ENCODE assay signal across 19 cellular contexts in genomic region chr17:50257574-50258224, GRCh38. TPM values are rescaled to one million over a fixed set of nuclear protein-coding genes. Genes with fewer than 3 reads are reported as not detected.
DNase-seq lines count a peak whose midpoint lies in the region; ATAC-seq and TF ChIP-seq lines count a peak whose summit lies in the region.
"Had no signal": no experiment of that assay in that cellular context is flagged by ENCODE, and none has a peak within 500 bp of the region (broad histone marks: within the 10 kb centered on the region; RNA-seq: fewer than 3 reads in every experiment).

No MANE protein-coding gene starts in this region.

- POLR2A ChIA-PET in HEK293T (lab: Yijun Ruan, JAX): no interaction called here
- POLR2A ChIA-PET in naive thymus-derived CD4-positive, alpha-beta T cell (lab: Charles Lee): no interaction called here

- no peak overlapping the region for H3K9ac ChIP-seq in endodermal cell (ENCODE audit: extremely low read depth, low read length, poor library complexity, severe bottlenecking)

- intact Hi-C loops in mucosa of descending colon (cut with DNase I, micrococcal nuclease): no loop called here
- intact Hi-C loops in tibial artery (cut with DNase I; ENCODE audit: low total_unique reads): no loop called here
- intact Hi-C loops in naive thymus-derived CD4-positive, alpha-beta T cell (cut with micrococcal nuclease): no loop called here

- H3K36me3 Mint-ChIP-seq in endodermal cell (ENCODE audit: low read depth): no peaks in the 10 kb centered on the region
- no peaks in the 10 kb centered on the region for H3K36me3 Mint-ChIP-seq in naive thymus-derived CD4-positive, alpha-beta T cell

- no peaks in the 10 kb centered on the region for H3K27me3 ChIP-seq in endodermal cell (ENCODE audit: control insufficient read depth, insufficient read depth, low read length, poor library complexity, severe bottlenecking)
- H3K27me3 ChIP-seq in tibial artery: no peaks in the 10 kb centered on the region
- H3K27me3 ChIP-seq in naive thymus-derived CD4-positive, alpha-beta T cell (ENCODE audit: control insufficient read depth in 2 of 2, insufficient read depth in 2 of 2, low read length in 2 of 2): no peaks in the 10 kb centered on the region
- H3K27me3 ChIP-seq: esophagus muscularis mucosa had no signal

- H3K4me3 Mint-ChIP-seq in endodermal cell: no peak overlapping the region
- no peak overlapping the region for H3K4me3 Mint-ChIP-seq in naive thymus-derived CD4-positive, alpha-beta T cell
- H3K4me3 Mint-ChIP-seq: activated T-helper 1 cell treated with anti-CD3 and anti-CD28 coated beads, Interleukin-12 subunit alpha, Interleukin-12 subunit beta, Interleukin-2, Interleukin-4 antibody, amounts not matched to agents 30 ng/mL and 10 ng/mL and 1 ng/mL, durations not matched to agents 14 hours and 24 hours and 36 hours had no signal

- peak; percentile 6 for DNase-seq in HEK293T (ENCODE audit: extremely low spot score)
- DNase-seq in endodermal cell: peak; percentile 62
- no peak for DNase-seq in mucosa of descending colon
- peak; percentile 42 to 65 for DNase-seq in tibial artery
- no peak for DNase-seq in naive thymus-derived CD4-positive, alpha-beta T cell
- DNase-seq in T1000 (lab: John Stamatoyannopoulos, UW): no peak
- DNase-seq: activated CD4-positive, alpha-beta T cell treated with anti-CD3 and anti-CD28 coated beads, Interleukin-2, amount 50 U/mL, for 48 hours; anterior cingulate cortex; C1 segment of cervical spinal cord; dermis blood vessel endothelial cell; DMS53; hypothalamus; NCI-H1092 treated with DMSO at 0.1 percent for 48 hours; SHP77 treated with DMSO at 0.1 percent for 48 hours; stimulated activated naive CD4-positive, alpha-beta T cell treated with Interleukin-2 at 50 U/mL for 16 hours; T-helper 9 cell had no signal

- TF ChIP-seq CTCF in endodermal cell (conservative IDR thresholded peaks at IDR 0.05) (no peak), mucosa of descending colon (IDR thresholded peaks at IDR 0.05) (no peak), tibial artery (IDR thresholded peaks at IDR 0.05) (no peak)

- CTCF ChIA-PET in HEK293T (lab: Yijun Ruan, JAX): interaction anchor here (1.0 kb wide), 1 partner anchor 14 kb away, joined by 3 read pairs; no protein-coding TSS in a partner anchor
- CTCF ChIA-PET in naive thymus-derived CD4-positive, alpha-beta T cell (lab: Charles Lee): no interaction called here

- H3K9me3 Mint-ChIP-seq in endodermal cell: no peaks in the 10 kb centered on the region
- no peaks in the 10 kb centered on the region for H3K9me3 Mint-ChIP-seq in naive thymus-derived CD4-positive, alpha-beta T cell
- H3K9me3 Mint-ChIP-seq: activated T-helper 1 cell treated with anti-CD3 and anti-CD28 coated beads, Interleukin-12 subunit alpha, Interleukin-12 subunit beta, Interleukin-2, Interleukin-4 antibody, amounts not matched to agents 30 ng/mL and 10 ng/mL and 1 ng/mL, durations not matched to agents 14 hours and 24 hours and 36 hours had no signal

- ATAC-seq in mucosa of descending colon (peak; percentile 22), GM19455 (IDR thresholded peaks at IDR 0.05; ENCODE audit: unreplicated experiment) (no peak)
- ATAC-seq in naive thymus-derived CD4-positive, alpha-beta T cell: no peak

- H3K4me3 ChIP-seq in endodermal cell (ENCODE audit: low read length): no peak overlapping the region
- H3K4me3 ChIP-seq in mucosa of descending colon: no peak overlapping the region
- no peak overlapping the region for H3K4me3 ChIP-seq in tibial artery
- H3K4me3 ChIP-seq in naive thymus-derived CD4-positive, alpha-beta T cell (ENCODE audit: low read length): no peak overlapping the region
- H3K4me3 ChIP-seq: esophagus muscularis mucosa had no signal

- 78 to 79% methylated on average over 3 to 18 of the region's 18 CpGs for WGBS in endodermal cell (ENCODE audit: insufficient coverage in 1 of 2, insufficient read length in 1 of 2), 2 experiments

- H3K27ac Mint-ChIP-seq in endodermal cell: no peak overlapping the region
- H3K27ac Mint-ChIP-seq in naive thymus-derived CD4-positive, alpha-beta T cell: no peak overlapping the region
- H3K27ac Mint-ChIP-seq: activated T-helper 1 cell treated with anti-CD3 and anti-CD28 coated beads, Interleukin-12 subunit alpha, Interleukin-12 subunit beta, Interleukin-2, Interleukin-4 antibody, amounts not matched to agents 30 ng/mL and 10 ng/mL and 1 ng/mL, durations not matched to agents 14 hours and 24 hours and 36 hours had no signal

- H3K9me3 ChIP-seq in endodermal cell (ENCODE audit: control insufficient read depth, low read length) (no peaks in the 10 kb centered on the region), mucosa of descending colon (no peaks in the 10 kb centered on the region), tibial artery (no peaks in the 10 kb centered on the region)
- H3K9me3 ChIP-seq in naive thymus-derived CD4-positive, alpha-beta T cell (ENCODE audit: control insufficient read depth in 2 of 3, low read length in 3 of 3): no peaks in the 10 kb centered on the region
- H3K9me3 ChIP-seq: esophagus muscularis mucosa had no signal

- peaks cover 5% of the 10 kb centered on the region for H3K4me1 ChIP-seq in endodermal cell (ENCODE audit: control insufficient read depth, insufficient read depth, low read length)
- no peaks in the 10 kb centered on the region for H3K4me1 ChIP-seq in mucosa of descending colon (ENCODE audit: low read depth)
- peaks cover 0 to 40% (median 32%) of the 10 kb centered on the region in 4 donors for H3K4me1 ChIP-seq in tibial artery
- H3K4me1 ChIP-seq in naive thymus-derived CD4-positive, alpha-beta T cell (ENCODE audit: control insufficient read depth in 2 of 2, insufficient read depth in 2 of 2, low read length in 2 of 2): no peaks in the 10 kb centered on the region

- H3K36me3 ChIP-seq in endodermal cell (ENCODE audit: control insufficient read depth, insufficient read depth, low read length) (no peaks in the 10 kb centered on the region), mucosa of descending colon (ENCODE audit: low read depth) (no peaks in the 10 kb centered on the region), tibial artery (no peaks in the 10 kb centered on the region)
- H3K36me3 ChIP-seq in naive thymus-derived CD4-positive, alpha-beta T cell (ENCODE audit: control insufficient read depth in 2 of 3, insufficient read depth in 3 of 3, low read length in 3 of 3): no peaks in the 10 kb centered on the region
- H3K36me3 ChIP-seq: esophagus muscularis mucosa had no signal

- H3K27ac ChIP-seq in endodermal cell (ENCODE audit: low read depth, low read length) (no peak overlapping the region), tibial artery (peak overlapping the region; percentile 39 to 64)
- no peak overlapping the region for H3K27ac ChIP-seq in naive thymus-derived CD4-positive, alpha-beta T cell (ENCODE audit: low read depth, low read length)

- no peaks in the 10 kb centered on the region for H3K4me1 Mint-ChIP-seq in endodermal cell
- H3K4me1 Mint-ChIP-seq in naive thymus-derived CD4-positive, alpha-beta T cell: peaks cover 0 to 2% (median 0%) of the 10 kb centered on the region in 7 donors

- peaks cover 15% of the 10 kb centered on the region for H3K27me3 Mint-ChIP-seq in endodermal cell (ENCODE audit: insufficient read depth)
- peaks cover 9 to 21% (median 15%) of the 10 kb centered on the region in 5 donors for H3K27me3 Mint-ChIP-seq in naive thymus-derived CD4-positive, alpha-beta T cell

TF ChIP-seq in HEK293T, 16 proteins besides CTCF, POLR2A, EP300 and RAD21:
- TF ChIP-seq CTBP1 (IDR thresholded peaks at IDR 0.05; ENCODE audit: borderline replicate concordance) (no peak), L3MBTL2 (conservative IDR thresholded peaks at IDR 0.05) (no peak), TARDBP (IDR thresholded peaks at IDR 0.05) (no peak), SUZ12 (IDR thresholded peaks at IDR 0.05) (no peak), FOXK2 (IDR thresholded peaks at IDR 0.05) (no peak), HDGF (IDR thresholded peaks at IDR 0.05; ENCODE audit: borderline replicate concordance) (no peak), SP1 (IDR thresholded peaks at IDR 0.05) (no peak), BHLHE40 (IDR thresholded peaks at IDR 0.05; ENCODE audit: borderline replicate concordance) (no peak), FOXM1 (IDR thresholded peaks at IDR 0.05; ENCODE audit: borderline replicate concordance) (no peak), ARNT (IDR thresholded peaks at IDR 0.05) (no peak), LEF1 (IDR thresholded peaks at IDR 0.05; ENCODE audit: borderline replicate concordance) (no peak), ZNF384 (IDR thresholded peaks at IDR 0.05) (no peak), FOXA1 (IDR thresholded peaks at IDR 0.05) (no peak), ELF4 (IDR thresholded peaks at IDR 0.05) (no peak)

RNA-seq across cellular contexts. Expression of gene TMEM92, which starts 16.6 kb away (rescaled TPM):
- total RNA-seq in endodermal cell (10 to 100 TPM; 34.3 to 35.8 TPM), mucosa of descending colon (1 to 10 TPM; 1.3 to 2.8 (median 2.6) TPM)
- 9.6 TPM for polyA plus RNA-seq in endodermal cell (2013, experiment 1 of 2)
- polyA plus RNA-seq in endodermal cell (2013, experiment 2 of 2): 8.7 TPM
- under 1 TPM in 1 of 5 experiments, not detected in 4; 0.10 TPM for total RNA-seq in naive thymus-derived CD4-positive, alpha-beta T cell
- polyA plus RNA-seq in naive thymus-derived CD4-positive, alpha-beta T cell: not detected

RNA-seq across cellular contexts. Expression of gene COL1A1, which starts 56.3 kb away (rescaled TPM):
- 10 to 100 TPM; 62.2 to 85.6 TPM for total RNA-seq in endodermal cell
- 115 TPM for polyA plus RNA-seq in endodermal cell (2013, experiment 1 of 2)
- 126 TPM for polyA plus RNA-seq in endodermal cell (2013, experiment 2 of 2)
- total RNA-seq in mucosa of descending colon: 100 to 1,000 TPM in 2 of 3 donors, 10 to 100 TPM in 1; 53.0 to 248 (median 160) TPM
- total RNA-seq in naive thymus-derived CD4-positive, alpha-beta T cell: 10 to 100 TPM in 1 of 5 experiments, 1 to 10 TPM in 3, under 1 TPM in 1; 0.36 to 12.6 (median 1.2) TPM
- polyA plus RNA-seq in naive thymus-derived CD4-positive, alpha-beta T cell: not detected

Comparison
In these comparisons a context has a peak if more than half of its experiments do, and no peak if none do; other contexts are left out.
1. DNase-seq: peak in HEK293T (single experiment), endodermal cell (single experiment) and tibial artery (2 of 2); none in mucosa of descending colon (0 of 3), naive thymus-derived CD4-positive, alpha-beta T cell (0 of 9) and T1000 (single experiment).
2. H3K27ac ChIP-seq: peak in tibial artery (2 of 2); none in endodermal cell (single experiment) and naive thymus-derived CD4-positive, alpha-beta T cell (single experiment).
3. RNA of gene TMEM92, which starts 16.6 kb away (total RNA-seq): 34.3 to 35.8 TPM in endodermal cell; 1.3 to 2.8 TPM in mucosa of descending colon and 0.10 TPM in naive thymus-derived CD4-positive, alpha-beta T cell; every median in the first group is over 4 times any median in the second.